In the genomic region with DNA sequence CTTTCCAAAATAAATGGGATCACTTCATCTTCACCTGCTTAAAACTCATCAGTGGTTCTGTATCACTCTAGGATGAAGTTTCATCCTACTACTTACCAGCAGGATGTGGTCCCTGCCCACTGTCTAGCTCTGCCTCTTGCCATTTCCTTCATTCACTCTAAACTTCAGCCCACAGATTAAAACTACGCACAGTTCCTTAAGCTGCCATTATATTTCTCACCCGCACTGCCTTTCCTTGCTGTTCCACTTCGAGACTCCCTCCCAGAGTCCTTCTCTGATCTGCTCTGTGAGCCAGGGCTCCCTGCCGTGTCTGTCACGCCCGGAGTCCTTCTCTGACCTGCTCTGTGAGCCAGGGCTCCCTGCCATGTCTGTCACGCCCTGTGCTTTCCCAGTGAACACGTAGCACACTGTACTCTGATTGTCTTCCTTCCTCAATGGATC, we compare ENCODE assay signal across 11 cellular contexts. TPM values are rescaled to one million over a fixed set of nuclear protein-coding genes. Genes with fewer than 3 reads are reported as not detected.
DNase-seq lines count a peak whose midpoint lies in the region; ATAC-seq and TF ChIP-seq lines count a peak whose summit lies in the region.
"Had no signal": no experiment of that assay in that cellular context is flagged by ENCODE, and none has a peak within 500 bp of the region (broad histone marks: within the 10 kb centered on the region; RNA-seq: fewer than 3 reads in every experiment).

No MANE protein-coding gene starts in this region.

- DNase-seq in Caki2 (ENCODE audit: low read depth), result peak; percentile 82
- peak; percentile 45 for DNase-seq in epithelial cell of proximal tubule (ENCODE audit: low read depth)
- no peak for DNase-seq in osteocyte (ENCODE audit: extremely low spot score, unreplicated experiment)
- no peak for DNase-seq in RKO (ENCODE audit: low spot score)
- DNase-seq: stimulated activated naive CD4-positive, alpha-beta T cell treated with Interleukin-2 at 50 U/mL for 16 hours; WERI-Rb-1 had no signal

- no peaks in the 10 kb centered on the region for H3K27me3 Mint-ChIP-seq in T-helper 1 cell treated with Interleukin-12 subunit alpha and Interleukin-12 subunit beta and Interleukin-4 antibody, amounts not matched to agents 30 μg/mL and 1 μg/mL, for 36 hours (ENCODE audit: low read depth)
- no peaks in the 10 kb centered on the region for H3K27me3 Mint-ChIP-seq in osteocyte (ENCODE audit: unreplicated experiment)

- no peak for TF ChIP-seq CTCF in epithelial cell of proximal tubule (conservative IDR thresholded peaks at IDR 0.05; ENCODE audit: low read depth, low read length)
- no peak for TF ChIP-seq CTCF in osteocyte (IDR thresholded peaks at IDR 0.05)

- H3K9me3 Mint-ChIP-seq in T-helper 1 cell treated with Interleukin-12 subunit alpha and Interleukin-12 subunit beta and Interleukin-4 antibody, amounts not matched to agents 30 μg/mL and 1 μg/mL, for 36 hours, result no peaks in the 10 kb centered on the region
- no peaks in the 10 kb centered on the region for H3K9me3 Mint-ChIP-seq in osteocyte (ENCODE audit: unreplicated experiment)

- H3K4me3 Mint-ChIP-seq in T-helper 1 cell treated with Interleukin-12 subunit alpha and Interleukin-12 subunit beta and Interleukin-4 antibody, amounts not matched to agents 30 μg/mL and 1 μg/mL, for 36 hours, result peak overlapping the region; percentile 76
- peak overlapping the region; percentile 1 for H3K4me3 Mint-ChIP-seq in osteocyte (ENCODE audit: unreplicated experiment)

- in situ Hi-C loops in Caki2 (cut with HindIII; ENCODE audit: low pct_unique_long_range_greater_than_20kb, low sequenced_read_pairs), result no loop called here

- no peak overlapping the region for H3K4me3 ChIP-seq in epithelial cell of proximal tubule (ENCODE audit: low read depth, low read length)
- H3K4me3 ChIP-seq: HAP-1 had no signal

- peaks cover 41% of the 10 kb centered on the region for H3K4me1 Mint-ChIP-seq in T-helper 1 cell treated with Interleukin-12 subunit alpha and Interleukin-12 subunit beta and Interleukin-4 antibody, amounts not matched to agents 30 μg/mL and 1 μg/mL, for 36 hours (ENCODE audit: low read depth)
- H3K4me1 Mint-ChIP-seq in osteocyte (ENCODE audit: unreplicated experiment), result peaks cover 88% of the 10 kb centered on the region

- peaks cover 26% of the 10 kb centered on the region for H3K36me3 Mint-ChIP-seq in T-helper 1 cell treated with Interleukin-12 subunit alpha and Interleukin-12 subunit beta and Interleukin-4 antibody, amounts not matched to agents 30 μg/mL and 1 μg/mL, for 36 hours (ENCODE audit: low read depth)
- peaks cover 10% of the 10 kb centered on the region for H3K36me3 Mint-ChIP-seq in osteocyte (ENCODE audit: unreplicated experiment)

- ATAC-seq in HG02970 (IDR thresholded peaks at IDR 0.05; ENCODE audit: low FRiP score, unreplicated experiment) (no peak), HG02981 (IDR thresholded peaks at IDR 0.05; ENCODE audit: unreplicated experiment) (no peak), HG03139 (IDR thresholded peaks at IDR 0.05; ENCODE audit: unreplicated experiment) (no peak)

- peak overlapping the region; percentile 67 for H3K27ac Mint-ChIP-seq in T-helper 1 cell treated with Interleukin-12 subunit alpha and Interleukin-12 subunit beta and Interleukin-4 antibody, amounts not matched to agents 30 μg/mL and 1 μg/mL, for 36 hours
- peak overlapping the region; percentile 93 for H3K27ac Mint-ChIP-seq in osteocyte (ENCODE audit: unreplicated experiment)

RNA-seq across cellular contexts. Expression of a gene that starts 52.0 kb away (rescaled TPM):
- total RNA-seq in Caki2 (2014; rRNA removed; shearing (Covaris generic); ENCODE audit: low replicate concordance), result 2.8 and 3.1 TPM in 2 replicates
- total RNA-seq in epithelial cell of proximal tubule, result 0.63 and 1.1 TPM in 2 replicates
- 0.71 and 0.99 TPM in 2 replicates for total RNA-seq in osteocyte

Comparison
In these comparisons a context has a peak if more than half of its experiments do, and no peak if none do; other contexts are left out.
1. DNase-seq: peak in Caki2 (single experiment) and epithelial cell of proximal tubule (single experiment); none in osteocyte (single experiment) and RKO (single experiment).